In genomic region chr9:94931036-94931633, GRCh38 we compare ENCODE assay signal across 18 cellular contexts.
DNase-seq lines count a peak whose midpoint lies in the region; ATAC-seq and TF ChIP-seq lines count a peak whose summit lies in the region.
"Had no signal": no experiment of that assay in that cellular context is flagged by ENCODE, and none has a peak within 500 bp of the region (broad histone marks: within the 10 kb centered on the region; RNA-seq: fewer than 3 reads in every experiment).

No MANE protein-coding gene starts in this region.

- H3K9ac ChIP-seq in smooth muscle cell (ENCODE audit: low read depth), result no peak overlapping the region

- no peak for ATAC-seq in Panc1
- no peak for ATAC-seq in HG03159 (IDR thresholded peaks at IDR 0.05; ENCODE audit: unreplicated experiment)

- BruUV-seq in Caco-2 (replicated peaks; lab: Mats Ljungman, UMichigan) (no TSS peak), Panc1 (replicated peaks; lab: Mats Ljungman, UMichigan) (no TSS peak)

- H3K36me3 ChIP-seq in Caco-2 (ENCODE audit: control insufficient read depth, insufficient read depth, low read length) (no peaks in the 10 kb centered on the region), Panc1 (ENCODE audit: control insufficient read depth, insufficient read depth, low read length) (no peaks in the 10 kb centered on the region), hepatocyte (replicated peaks; ENCODE audit: insufficient read depth, low read depth) (no peaks in the 10 kb centered on the region), smooth muscle cell (ENCODE audit: low read depth) (no peaks in the 10 kb centered on the region)

- CTCF ChIA-PET in Caco-2 (lab: Charles Lee) (no interaction called here), Panc1 (lab: Charles Lee) (no interaction called here)

- no peak overlapping the region for H3K4me2 ChIP-seq in hepatocyte
- peak overlapping the region; percentile 56 for H3K4me2 ChIP-seq in smooth muscle cell

- no peaks in the 10 kb centered on the region for H3K27me3 ChIP-seq in Caco-2 (replicated peaks; ENCODE audit: control insufficient read depth, insufficient read depth, low read length)
- no peaks in the 10 kb centered on the region for H3K27me3 ChIP-seq in Panc1 (ENCODE audit: control insufficient read depth, insufficient read depth, low read length)
- H3K27me3 ChIP-seq in hepatocyte, result no peaks in the 10 kb centered on the region
- no peaks in the 10 kb centered on the region for H3K27me3 ChIP-seq in smooth muscle cell (ENCODE audit: low read depth)

- peaks cover 32% of the 10 kb centered on the region for H3K4me1 ChIP-seq in Caco-2
- H3K4me1 ChIP-seq in Panc1 (ENCODE audit: control insufficient read depth, insufficient read depth, low read length), result peaks cover 27% of the 10 kb centered on the region
- peaks cover 18% of the 10 kb centered on the region for H3K4me1 ChIP-seq in hepatocyte (ENCODE audit: insufficient read depth)
- H3K4me1 ChIP-seq in smooth muscle cell (ENCODE audit: low read depth), result peaks cover 12% of the 10 kb centered on the region

- whole genome bisulfite sequencing in hepatocyte (ENCODE audit: low lambda C conversion rate, missing lambda C conversion rate), result 76% methylated on average over 3 of the region's 3 CpGs
- WGBS in smooth muscle cell (ENCODE audit: low lambda C conversion rate), result 88% methylated on average over 3 of the region's 3 CpGs

- no peaks in the 10 kb centered on the region for H3K36me3 Mint-ChIP-seq in Caco-2 (ENCODE audit: insufficient read depth, unreplicated experiment)

- H3K9me3 Mint-ChIP-seq in Caco-2 (ENCODE audit: unreplicated experiment), result no peaks in the 10 kb centered on the region
- H3K9me3 Mint-ChIP-seq: H9, IgD-negative memory B cell had no signal

- H3F3A ChIP-seq in smooth muscle cell (ENCODE audit: low read depth), result peaks cover 14% of the 10 kb centered on the region

- H3K79me2 ChIP-seq in hepatocyte (peaks cover 20% of the 10 kb centered on the region), smooth muscle cell (ENCODE audit: low read depth) (peaks cover 18% of the 10 kb centered on the region)

- H3K27ac ChIP-seq in Panc1 (ENCODE audit: low read length), result peak overlapping the region; percentile 67
- H3K27ac ChIP-seq in hepatocyte, result peak overlapping the region; percentile 39
- H3K27ac ChIP-seq in smooth muscle cell (ENCODE audit: low read depth), result peak overlapping the region; percentile 53

- H3K4me1 Mint-ChIP-seq in Caco-2 (ENCODE audit: low read depth, unreplicated experiment), result peaks cover 34% of the 10 kb centered on the region

- DNase-seq in Caco-2 (no peak), Panc1 (ENCODE audit: low read depth, low spot score) (no peak), hepatocyte (ENCODE audit: low spot score) (no peak), smooth muscle cell (lab: John Stamatoyannopoulos, UW; ENCODE audit: unreplicated experiment) (no peak), NCI-H748 treated with DMSO at 0.1 percent for 48 hours (lab: John Stamatoyannopoulos, UW) (no peak), kidney glomerular epithelial cell (lab: John Stamatoyannopoulos, UW) (no peak)
- DNase-seq: ACHN, AML-193, Calu3, H9, Kasumi-1, NCI-H1105, NCI-H1694 treated with DMSO at 0.1 percent for 48 hours, NCI-H2107, NCI-H526 treated with DMSO at 0.1 percent for 48 hours, SIG-M5 had no signal

- H4K20me1 ChIP-seq in hepatocyte (ENCODE audit: insufficient read depth, poor library complexity, severe bottlenecking) (no peaks in the 10 kb centered on the region), smooth muscle cell (ENCODE audit: low read depth) (no peaks in the 10 kb centered on the region)

- TF ChIP-seq CTCF in Caco-2 (IDR thresholded peaks at IDR 0.05; ENCODE audit: insufficient read depth in 1 of 2, low read depth in 1 of 2, low read length in 1 of 2, severe bottlenecking in 1 of 2, unreplicated experiment in 1 of 2) (no peak), Panc1 (IDR thresholded peaks at IDR 0.05) (no peak), hepatocyte (IDR thresholded peaks at IDR 0.05; ENCODE audit: poor library complexity) (no peak), smooth muscle cell (IDR thresholded peaks at IDR 0.05; ENCODE audit: borderline replicate concordance, insufficient read depth, poor library complexity, severe bottlenecking) (no peak)

- POLR2A ChIA-PET in Caco-2 (lab: Charles Lee) (no interaction called here), Panc1 (lab: Charles Lee) (no interaction called here)

- H3K9me2 ChIP-seq in hepatocyte (replicated peaks; ENCODE audit: insufficient read depth), result no peaks in the 10 kb centered on the region

- no peaks in the 10 kb centered on the region for H3K27me3 Mint-ChIP-seq in Caco-2 (ENCODE audit: insufficient read depth, unreplicated experiment)
- H3K27me3 Mint-ChIP-seq: IgD-negative memory B cell had no signal

- in situ Hi-C loops in Panc1 (cut with HindIII; ENCODE audit: low pct_unique_long_range_greater_than_20kb, low sequenced_read_pairs), result no loop called here

- H3K9me3 ChIP-seq in Caco-2, result no peaks in the 10 kb centered on the region
- H3K9me3 ChIP-seq in Panc1 (ENCODE audit: control insufficient read depth, insufficient read depth, low read depth, low read length), result no peaks in the 10 kb centered on the region
- H3K9me3 ChIP-seq in hepatocyte (ENCODE audit: low read depth), result no peaks in the 10 kb centered on the region
- no peaks in the 10 kb centered on the region for H3K9me3 ChIP-seq in smooth muscle cell (replicated peaks; ENCODE audit: low read depth)

- H2AFZ ChIP-seq in hepatocyte (no peak overlapping the region), smooth muscle cell (ENCODE audit: low read depth) (no peak overlapping the region)

- no peak overlapping the region for H3K4me3 Mint-ChIP-seq in Caco-2 (ENCODE audit: unreplicated experiment)
- H3K4me3 Mint-ChIP-seq: H9, IgD-negative memory B cell had no signal

- peak overlapping the region; percentile 70 for H3K27ac Mint-ChIP-seq in Caco-2 (ENCODE audit: unreplicated experiment)

- intact Hi-C loops in Caco-2 (cut with micrococcal nuclease; ENCODE audit: unreplicated experiment) (loop anchor here (2.0 to 5.0 kb wide), 2 partner anchors 16 to 61 kb away; no protein-coding TSS in a partner anchor), Panc1 (cut with micrococcal nuclease; ENCODE audit: unreplicated experiment) (no loop called here)

- no peak overlapping the region for H3K4me3 ChIP-seq in Caco-2 (ENCODE audit: low read depth, low read length)
- no peak overlapping the region for H3K4me3 ChIP-seq in Panc1 (ENCODE audit: low read depth in 2 of 2, low read length in 2 of 2)
- no peak overlapping the region for H3K4me3 ChIP-seq in hepatocyte
- H3K4me3 ChIP-seq in smooth muscle cell, result no peak overlapping the region
